17 cellular contexts compared by ENCODE assay signal in the genomic region with DNA sequence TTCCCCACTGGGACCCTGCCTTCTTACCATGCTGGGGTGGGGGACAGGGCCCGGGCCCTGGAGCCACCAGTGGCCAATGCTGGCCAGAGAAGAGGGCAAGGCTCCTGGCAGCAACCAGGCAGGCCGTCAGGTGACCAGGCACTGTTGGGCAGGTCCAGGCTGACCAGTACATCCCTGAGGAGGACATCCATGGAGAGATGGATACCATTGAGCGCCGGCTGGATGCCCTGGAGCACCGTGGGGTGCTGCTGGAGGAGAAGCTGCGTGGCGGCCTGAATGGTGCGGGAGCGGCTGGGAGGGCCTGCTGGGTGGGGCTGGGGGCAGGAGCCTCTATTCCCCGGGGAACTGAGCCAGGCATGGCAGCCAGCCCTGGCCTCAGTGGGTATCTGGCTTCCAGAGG. TPM values are rescaled to one million over a fixed set of nuclear protein-coding genes. Genes with fewer than 3 reads are reported as not detected.
DNase-seq lines count a peak whose midpoint lies in the region; ATAC-seq and TF ChIP-seq lines count a peak whose summit lies in the region.
"Had no signal": no experiment of that assay in that cellular context is flagged by ENCODE, and none has a peak within 500 bp of the region (broad histone marks: within the 10 kb centered on the region; RNA-seq: fewer than 3 reads in every experiment).

No MANE protein-coding gene starts in this region.

- H3K9me3 ChIP-seq in BLaER1 (no peaks in the 10 kb centered on the region), T-helper 17 cell (ENCODE audit: control insufficient read depth, low read length, poor library complexity, severe bottlenecking) (no peaks in the 10 kb centered on the region), lower lobe of right lung (no peaks in the 10 kb centered on the region), SK-N-SH (no peaks in the 10 kb centered on the region)
- H3K9me3 ChIP-seq: HAP-1, SJCRH30 had no signal

- H3K4me2 ChIP-seq in BLaER1: peak overlapping the region; percentile 99
- no peak overlapping the region for H3K4me2 ChIP-seq in SK-N-SH

- POLR2A ChIA-PET in SK-N-SH (lab: Yijun Ruan, JAX): no interaction called here

- WGBS in SK-N-SH (ENCODE audit: low lambda C conversion rate): 73% methylated on average over 3 of the region's 10 CpGs

- no peak for TF ChIP-seq EP300 in SK-N-SH (IDR thresholded peaks at IDR 0.05; ENCODE audit: borderline replicate concordance in 1 of 2, low read depth in 1 of 2, low read length in 1 of 2)

- CTCF ChIA-PET in SK-N-SH (lab: Yijun Ruan, JAX): interaction anchor here (1.1 to 3.5 kb wide), 5 partner anchors 8 to 115 kb away, joined by 3 to 13 read pairs (median 6); partner anchors contain the start of gene MICALL1

- no peaks in the 10 kb centered on the region; the same call in 1 of the 2 replicates for H3K79me2 ChIP-seq in SK-N-SH (ENCODE audit: insufficient read depth)

- TF ChIP-seq CTCF in lower lobe of right lung (IDR thresholded peaks at IDR 0.05) (no peak), SK-N-SH (IDR thresholded peaks at IDR 0.05) (no peak)

- peaks cover 66% of the 10 kb centered on the region for H4K20me1 ChIP-seq in BLaER1
- H4K20me1 ChIP-seq in SK-N-SH (ENCODE audit: insufficient read depth): peaks cover 8% of the 10 kb centered on the region; the same call in 1 of the 2 replicates

- peaks cover 4% of the 10 kb centered on the region for H3K36me3 Mint-ChIP-seq in T-helper 17 cell (ENCODE audit: low read depth)

- H3K27me3 Mint-ChIP-seq in T-helper 17 cell: no peaks in the 10 kb centered on the region

- TF ChIP-seq RAD21 in SK-N-SH (IDR thresholded peaks at IDR 0.05; ENCODE audit: low read length): no peak

- no peak overlapping the region for H3K4me3 Mint-ChIP-seq in T-helper 17 cell
- H3K4me3 Mint-ChIP-seq: CD14-positive monocyte had no signal

- H3K4me1 ChIP-seq in BLaER1 (peaks cover 98% of the 10 kb centered on the region), lower lobe of right lung (peaks cover 47% of the 10 kb centered on the region), SK-N-SH (ENCODE audit: control insufficient read depth in 1 of 2, insufficient read depth in 2 of 2, low read depth in 1 of 2, low read length in 1 of 2) (peaks cover 6 to 7% of the 10 kb centered on the region in 2 experiments; a peak in 3 of 4 replicates)

- H3K9ac ChIP-seq in BLaER1 (peak overlapping the region; percentile 68), SK-N-SH (no peak overlapping the region)

- H3K4me3 ChIP-seq in BLaER1: 0 out of 2 replicates have a peak overlapping the region, but pooled peaks have one; percentile 34
- no peak overlapping the region for H3K4me3 ChIP-seq in lower lobe of right lung
- no peak overlapping the region for H3K4me3 ChIP-seq in SK-N-SH (ENCODE audit: low read depth in 2 of 2, low read length in 1 of 2)
- H3K4me3 ChIP-seq: HAP-1, K562, SJCRH30 had no signal

- peak overlapping the region; percentile 8 for H3K27ac Mint-ChIP-seq in T-helper 17 cell

- no peak overlapping the region for H2AFZ ChIP-seq in SK-N-SH (ENCODE audit: low read depth)

- intact Hi-C loops in lower lobe of right lung (cut with DNase I): no loop called here

- no peak for ATAC-seq in T-helper 17 cell
- peak; percentile 1 to 14 for ATAC-seq in lower lobe of right lung
- ATAC-seq in HG03175 (IDR thresholded peaks at IDR 0.05; ENCODE audit: unreplicated experiment): no peak
- ATAC-seq: K562 had no signal

- H3K27ac ChIP-seq in BLaER1 (peak overlapping the region; percentile 84), lower lobe of right lung (peak overlapping the region; percentile 10), substantia nigra (ENCODE audit: low read depth, low read length, poor library complexity, severe bottlenecking) (peak overlapping the region; percentile 72), SK-N-SH (ENCODE audit: low read depth in 2 of 2, low read length in 1 of 2) (no peak overlapping the region)
- H3K27ac ChIP-seq: SJCRH30 had no signal

- DNase-seq in T-helper 17 cell: no peak
- DNase-seq in lower lobe of right lung: no peak
- peak in 1 of 49 donors; percentile 67 for DNase-seq in substantia nigra (lab: John Stamatoyannopoulos, UW)
- DNase-seq in AG20443 (ENCODE audit: low spot score): no peak
- DNase-seq in HPDE6-E6E7 (ENCODE audit: extremely low spot score): no peak
- DNase-seq in SK-N-SH: no peak
- DNase-seq: COR-L47, NCI-H1048, NCI-H146, NCI-H2227 treated with DMSO at 0.1 percent for 48 hours, SJCRH30 had no signal

- H3K4me1 Mint-ChIP-seq in T-helper 17 cell: peaks cover 13% of the 10 kb centered on the region

- H3K9me2 ChIP-seq in SK-N-SH: no peaks in the 10 kb centered on the region

- peaks cover 14% of the 10 kb centered on the region for H3F3A ChIP-seq in SK-N-SH (replicated peaks; ENCODE audit: insufficient read depth)

- no peaks in the 10 kb centered on the region for H3K27me3 ChIP-seq in BLaER1
- H3K27me3 ChIP-seq in lower lobe of right lung (ENCODE audit: low read depth): no peaks in the 10 kb centered on the region
- no peaks in the 10 kb centered on the region for H3K27me3 ChIP-seq in SK-N-SH (ENCODE audit: insufficient read depth)
- H3K27me3 ChIP-seq: SJCRH30 had no signal

- H3K36me3 ChIP-seq in BLaER1: peaks cover 57% of the 10 kb centered on the region
- H3K36me3 ChIP-seq in lower lobe of right lung: peaks cover 50% of the 10 kb centered on the region
- peaks cover 17 to 19% of the 10 kb centered on the region in 2 experiments for H3K36me3 ChIP-seq in SK-N-SH (replicated peaks in 1 of 2; ENCODE audit: control insufficient read depth in 1 of 2, insufficient read depth in 2 of 2, low read length in 1 of 2)

TF ChIP-seq in SK-N-SH, 30 proteins besides CTCF, POLR2A, EP300 and RAD21 (continues in another document):
- TF ChIP-seq RCOR1 (IDR thresholded peaks at IDR 0.05; ENCODE audit: low read length) (no peak), YY1 (IDR thresholded peaks at IDR 0.05; ENCODE audit: low read depth) (no peak), CHD2 (IDR thresholded peaks at IDR 0.05; ENCODE audit: low read length, partially characterized antibody) (no peak), TCF12 (IDR thresholded peaks at IDR 0.05) (no peak), POLR2AphosphoS5 (IDR thresholded peaks at IDR 0.05; ENCODE audit: low read depth, low read length) (no peak), RXRA (IDR thresholded peaks at IDR 0.05; ENCODE audit: borderline replicate concordance, low read depth) (no peak), SMC3 (IDR thresholded peaks at IDR 0.05; ENCODE audit: low read depth, low read length) (no peak), JUND (IDR thresholded peaks at IDR 0.05) (no peak), IRF3 (IDR thresholded peaks at IDR 0.05; ENCODE audit: low read depth, low read length) (no peak), ZBTB33 (IDR thresholded peaks at IDR 0.05; ENCODE audit: borderline replicate concordance, low read depth) (no peak), NRF1 (IDR thresholded peaks at IDR 0.05; ENCODE audit: low read depth, low read length) (no peak)
- TF ChIP-seq, protein P1, sequence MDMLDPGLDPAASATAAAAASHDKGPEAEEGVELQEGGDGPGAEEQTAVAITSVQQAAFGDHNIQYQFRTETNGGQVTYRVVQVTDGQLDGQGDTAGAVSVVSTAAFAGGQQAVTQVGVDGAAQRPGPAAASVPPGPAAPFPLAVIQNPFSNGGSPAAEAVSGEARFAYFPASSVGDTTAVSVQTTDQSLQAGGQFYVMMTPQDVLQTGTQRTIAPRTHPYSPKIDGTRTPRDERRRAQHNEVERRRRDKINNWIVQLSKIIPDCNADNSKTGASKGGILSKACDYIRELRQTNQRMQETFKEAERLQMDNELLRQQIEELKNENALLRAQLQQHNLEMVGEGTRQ (IDR thresholded peaks at IDR 0.05; ENCODE audit: borderline replicate concordance, low read depth, low read length): no peak

RNA-seq across cellular contexts. Expression of gene C22orf23, which starts 21.0 kb away (rescaled TPM):
- total RNA-seq in T-helper 17 cell: not detected
- total RNA-seq in lower lobe of right lung: 1.2 TPM
- 0.33 and 0.45 TPM in 2 replicates for polyA plus RNA-seq in SK-N-SH (2012; rRNA removed)
- 0.26 and 0.33 TPM in 2 replicates for polyA plus RNA-seq in SK-N-SH (2012; cell fraction: cytosol; rRNA removed)
- polyA plus RNA-seq in SK-N-SH (2012; cell fraction: nucleus; rRNA removed): 0.38 and 0.50 TPM in 2 replicates
- total RNA-seq: SJCRH30 had no signal
- polyA plus RNA-seq: CD14-positive monocyte had no signal

RNA-seq across cellular contexts. Expression of gene POLR2F, which starts 21.1 kb away (rescaled TPM):
- 10 to 100 TPM; 25.9 to 27.7 TPM for total RNA-seq in T-helper 17 cell
- total RNA-seq in lower lobe of right lung: 60.3 TPM
- 146 and 255 TPM in 2 replicates for polyA plus RNA-seq in SK-N-SH (2012; rRNA removed)
- polyA plus RNA-seq in SK-N-SH (2012; cell fraction: cytosol; rRNA removed): 167 and 182 TPM in 2 replicates
- polyA plus RNA-seq in SK-N-SH (2012; cell fraction: nucleus; rRNA removed): 64.9 and 117 TPM in 2 replicates

RNA-seq across cellular contexts. Expression of gene MICALL1, which starts 26.3 kb away (rescaled TPM):
- 10 to 100 TPM; 19.2 to 21.9 TPM for total RNA-seq in T-helper 17 cell
- total RNA-seq in lower lobe of right lung: 32.2 TPM
- 12.9 and 15.2 TPM in 2 replicates for polyA plus RNA-seq in SK-N-SH (2012; rRNA removed)
- 6.2 and 12.1 TPM in 2 replicates for polyA plus RNA-seq in SK-N-SH (2012; cell fraction: cytosol; rRNA removed)
- polyA plus RNA-seq in SK-N-SH (2012; cell fraction: nucleus; rRNA removed): 26.6 and 28.9 TPM in 2 replicates

RNA-seq across cellular contexts. Expression of gene SOX10, which starts 52.0 kb away (rescaled TPM):
- total RNA-seq in T-helper 17 cell (not detected), lower lobe of right lung (not detected)
- not detected in 2 replicates for polyA plus RNA-seq in SK-N-SH (2012; rRNA removed)
- polyA plus RNA-seq in SK-N-SH (2012; cell fraction: cytosol; rRNA removed): not detected in 2 replicates
- not detected in 2 replicates for polyA plus RNA-seq in SK-N-SH (2012; cell fraction: nucleus; rRNA removed)
- total RNA-seq: A172, K562, SJCRH30 had no signal
- polyA plus RNA-seq: CD14-positive monocyte, K562 had no signal

Comparison
In these comparisons a context has a peak if more than half of its experiments do, and no peak if none do; other contexts are left out.
1. H3K27ac ChIP-seq: peak in BLaER1 (single experiment), lower lobe of right lung (single experiment) and substantia nigra (single experiment); none in SK-N-SH (0 of 2).
2. ATAC-seq: peak in lower lobe of right lung (2 of 2); none in T-helper 17 cell (single experiment) and HG03175 (single experiment).